15 cellular contexts compared by ENCODE assay signal in the genomic region with DNA sequence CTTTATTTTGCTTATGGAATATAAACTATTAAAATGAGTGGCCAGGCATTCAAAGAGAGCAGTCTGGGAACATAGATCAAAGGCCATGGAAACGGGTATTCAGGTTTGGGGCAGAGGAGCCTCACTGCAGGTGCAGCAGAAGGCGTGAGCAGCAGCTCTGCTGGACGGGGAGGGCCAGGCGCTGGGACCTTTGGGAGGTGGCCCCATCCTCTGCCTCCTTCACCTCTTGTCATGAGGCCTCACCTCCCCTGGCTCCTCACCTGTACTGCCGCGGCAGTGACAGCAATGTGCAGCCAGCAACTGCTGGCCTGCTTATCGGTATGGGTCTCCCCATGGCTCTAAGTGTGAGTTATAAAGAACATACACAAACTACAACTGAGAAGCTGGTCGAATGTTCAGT.
"Had no signal": no experiment of that assay in that cellular context is flagged by ENCODE, and none has a peak within 500 bp of the region (broad histone marks: within the 10 kb centered on the region; RNA-seq: fewer than 3 reads in every experiment).

No MANE protein-coding gene starts in this region.

- H3K36me3 ChIP-seq: breast epithelium, ovary had no signal

- H3K9me3 ChIP-seq: breast epithelium had no signal

- H3K27me3 ChIP-seq: breast epithelium, foreskin keratinocyte, ovary had no signal

- H3K27me3 Mint-ChIP-seq: activated naive CD8-positive, alpha-beta T cell treated with anti-CD3 and anti-CD28 coated beads for 36 hours; effector memory CD8-positive, alpha-beta T cell had no signal

- ATAC-seq: effector memory CD8-positive, alpha-beta T cell; foreskin keratinocyte; sciatic nerve had no signal

- H3K36me3 Mint-ChIP-seq: activated naive CD8-positive, alpha-beta T cell treated with anti-CD3 and anti-CD28 coated beads for 36 hours; stimulated activated effector memory CD8-positive, alpha-beta T cell treated with anti-CD3 and anti-CD28 coated beads, Interleukin-12 subunit alpha, Interleukin-12 subunit beta, amount 100 ng/mL, for 72 hours had no signal

- H3K4me3 Mint-ChIP-seq: activated CD4-positive, alpha-beta T cell treated with anti-CD3 and anti-CD28 coated beads, Interleukin-2, amount 10 ng/mL, durations not matched to agents 7 days and 5 days; activated naive CD8-positive, alpha-beta T cell treated with anti-CD3 and anti-CD28 coated beads for 36 hours; activated T-cell treated with anti-CD3 and anti-CD28 coated beads, Interleukin-2, amount 50 U/mL, for 72 hours; effector memory CD8-positive, alpha-beta T cell; nephron; stimulated activated effector memory CD8-positive, alpha-beta T cell treated with anti-CD3 and anti-CD28 coated beads, Interleukin-12 subunit alpha, Interleukin-12 subunit beta, amount 100 ng/mL, for 72 hours had no signal

- DNase-seq: activated CD4-positive, CD25-positive, alpha-beta regulatory T cell; activated CD8-positive, alpha-beta memory T cell treated with anti-CD3 and anti-CD28 coated beads, Interleukin-2, amount 50 U/mL, for 48 hours; activated gamma-delta T cell treated with Interleukin-2 at 50 U/mL for 16 hours; dermis blood vessel endothelial cell; effector memory CD8-positive, alpha-beta T cell; foreskin keratinocyte; ovary had no signal

- H3K27ac ChIP-seq: breast epithelium, foreskin keratinocyte, ovary had no signal

- H3K4me3 ChIP-seq: breast epithelium, ovary had no signal

- H3K27ac Mint-ChIP-seq: activated CD4-positive, alpha-beta T cell treated with anti-CD3 and anti-CD28 coated beads, Interleukin-2, amount 10 ng/mL, durations not matched to agents 7 days and 5 days; activated T-cell treated with anti-CD3 and anti-CD28 coated beads, Interleukin-2, amount 50 U/mL, for 72 hours; nephron had no signal

- H3K4me1 ChIP-seq: breast epithelium, foreskin keratinocyte had no signal

- H3K9me3 Mint-ChIP-seq: activated CD4-positive, alpha-beta T cell treated with anti-CD3 and anti-CD28 coated beads, Interleukin-2, amount 10 ng/mL, durations not matched to agents 7 days and 5 days; activated naive CD8-positive, alpha-beta T cell treated with anti-CD3 and anti-CD28 coated beads for 36 hours; activated T-cell treated with anti-CD3 and anti-CD28 coated beads, Interleukin-2, amount 50 U/mL, for 72 hours; effector memory CD8-positive, alpha-beta T cell; immature natural killer cell; stimulated activated effector memory CD8-positive, alpha-beta T cell treated with anti-CD3 and anti-CD28 coated beads, Interleukin-12 subunit alpha, Interleukin-12 subunit beta, amount 100 ng/mL, for 72 hours had no signal
